Comparison of ENCODE assay signal across 1 cellular context in the genomic region with DNA sequence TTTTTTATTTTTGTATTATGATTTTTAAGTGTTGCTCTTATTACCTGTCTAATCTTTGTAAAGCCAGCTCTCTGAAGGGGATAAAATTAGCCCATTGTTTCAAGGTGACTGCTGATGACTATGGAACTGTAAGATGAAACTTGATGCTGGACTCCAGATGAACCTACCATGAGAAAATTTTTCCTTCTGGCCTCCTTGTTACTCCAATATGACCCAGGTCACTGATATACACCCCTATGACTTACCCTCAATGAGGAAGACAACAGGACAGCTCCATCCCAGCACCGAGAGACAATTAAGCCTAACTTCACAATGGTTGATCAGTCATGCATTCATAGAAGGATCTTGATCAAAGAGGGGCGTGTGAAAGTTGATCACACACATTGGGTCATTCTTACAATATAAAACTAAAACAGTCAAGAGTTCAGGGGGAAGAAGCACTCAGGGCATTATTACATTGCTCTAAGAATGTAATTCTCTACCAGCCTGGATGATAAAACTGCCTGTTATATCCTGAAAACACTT.
TF ChIP-seq lines count a peak whose summit lies in the region.

No MANE protein-coding gene starts in this region.

TF ChIP-seq in GM12878, 131 proteins besides CTCF, POLR2A, EP300 and RAD21 (continued from another document):
- TF ChIP-seq, protein P1, sequence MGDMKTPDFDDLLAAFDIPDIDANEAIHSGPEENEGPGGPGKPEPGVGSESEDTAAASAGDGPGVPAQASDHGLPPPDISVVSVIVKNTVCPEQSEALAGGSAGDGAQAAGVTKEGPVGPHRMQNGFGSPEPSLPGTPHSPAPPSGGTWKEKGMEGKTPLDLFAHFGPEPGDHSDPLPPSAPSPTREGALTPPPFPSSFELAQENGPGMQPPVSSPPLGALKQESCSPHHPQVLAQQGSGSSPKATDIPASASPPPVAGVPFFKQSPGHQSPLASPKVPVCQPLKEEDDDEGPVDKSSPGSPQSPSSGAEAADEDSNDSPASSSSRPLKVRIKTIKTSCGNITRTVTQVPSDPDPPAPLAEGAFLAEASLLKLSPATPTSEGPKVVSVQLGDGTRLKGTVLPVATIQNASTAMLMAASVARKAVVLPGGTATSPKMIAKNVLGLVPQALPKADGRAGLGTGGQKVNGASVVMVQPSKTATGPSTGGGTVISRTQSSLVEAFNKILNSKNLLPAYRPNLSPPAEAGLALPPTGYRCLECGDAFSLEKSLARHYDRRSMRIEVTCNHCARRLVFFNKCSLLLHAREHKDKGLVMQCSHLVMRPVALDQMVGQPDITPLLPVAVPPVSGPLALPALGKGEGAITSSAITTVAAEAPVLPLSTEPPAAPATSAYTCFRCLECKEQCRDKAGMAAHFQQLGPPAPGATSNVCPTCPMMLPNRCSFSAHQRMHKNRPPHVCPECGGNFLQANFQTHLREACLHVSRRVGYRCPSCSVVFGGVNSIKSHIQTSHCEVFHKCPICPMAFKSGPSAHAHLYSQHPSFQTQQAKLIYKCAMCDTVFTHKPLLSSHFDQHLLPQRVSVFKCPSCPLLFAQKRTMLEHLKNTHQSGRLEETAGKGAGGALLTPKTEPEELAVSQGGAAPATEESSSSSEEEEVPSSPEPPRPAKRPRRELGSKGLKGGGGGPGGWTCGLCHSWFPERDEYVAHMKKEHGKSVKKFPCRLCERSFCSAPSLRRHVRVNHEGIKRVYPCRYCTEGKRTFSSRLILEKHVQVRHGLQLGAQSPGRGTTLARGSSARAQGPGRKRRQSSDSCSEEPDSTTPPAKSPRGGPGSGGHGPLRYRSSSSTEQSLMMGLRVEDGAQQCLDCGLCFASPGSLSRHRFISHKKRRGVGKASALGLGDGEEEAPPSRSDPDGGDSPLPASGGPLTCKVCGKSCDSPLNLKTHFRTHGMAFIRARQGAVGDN (IDR thresholded peaks at IDR 0.05), result no peak
- TF ChIP-seq, protein P2, sequence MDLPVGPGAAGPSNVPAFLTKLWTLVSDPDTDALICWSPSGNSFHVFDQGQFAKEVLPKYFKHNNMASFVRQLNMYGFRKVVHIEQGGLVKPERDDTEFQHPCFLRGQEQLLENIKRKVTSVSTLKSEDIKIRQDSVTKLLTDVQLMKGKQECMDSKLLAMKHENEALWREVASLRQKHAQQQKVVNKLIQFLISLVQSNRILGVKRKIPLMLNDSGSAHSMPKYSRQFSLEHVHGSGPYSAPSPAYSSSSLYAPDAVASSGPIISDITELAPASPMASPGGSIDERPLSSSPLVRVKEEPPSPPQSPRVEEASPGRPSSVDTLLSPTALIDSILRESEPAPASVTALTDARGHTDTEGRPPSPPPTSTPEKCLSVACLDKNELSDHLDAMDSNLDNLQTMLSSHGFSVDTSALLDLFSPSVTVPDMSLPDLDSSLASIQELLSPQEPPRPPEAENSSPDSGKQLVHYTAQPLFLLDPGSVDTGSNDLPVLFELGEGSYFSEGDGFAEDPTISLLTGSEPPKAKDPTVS (IDR thresholded peaks at IDR 0.05; ENCODE audit: low read depth, low read length), result no peak
- TF ChIP-seq CHD4 (IDR thresholded peaks at IDR 0.05) (no peak), TCF3 (IDR thresholded peaks at IDR 0.05; ENCODE audit: borderline replicate concordance, insufficient read depth, low read depth, low read length) (no peak), MTA3 (IDR thresholded peaks at IDR 0.05; ENCODE audit: borderline replicate concordance, low read length) (no peak), BMI1 (IDR thresholded peaks at IDR 0.05; ENCODE audit: borderline replicate concordance) (no peak), SIX5 (IDR thresholded peaks at IDR 0.05; ENCODE audit: low read depth, low read length, severe bottlenecking) (no peak), FOXK2 (IDR thresholded peaks at IDR 0.05) (no peak), TCF7 (IDR thresholded peaks at IDR 0.05; ENCODE audit: borderline replicate concordance) (no peak)
